Comparison of ENCODE assay signal across 20 cellular contexts in genomic region chr5:9047932-9048331, GRCh38.
"Had no signal": no experiment of that assay in that cellular context is flagged by ENCODE, and none has a peak within 500 bp of the region (broad histone marks: within the 10 kb centered on the region; RNA-seq: fewer than 3 reads in every experiment).

No MANE protein-coding gene starts in this region.

- H3K27me3 ChIP-seq: upper lobe of left lung had no signal

- H3K27me3 Mint-ChIP-seq: dendritic cell treated with granulocyte-macrophage colony-stimulating factor and Interleukin-4, amounts not matched to agents 40 ng/mL and 50 ng/mL, for 4 days had no signal

- H3K27ac ChIP-seq: prostate gland, VCaP had no signal

- H3K27ac Mint-ChIP-seq: activated T-cell treated with anti-CD3 and anti-CD28 coated beads, Interleukin-2, amount 50 U/mL, for 72 hours; dendritic cell treated with granulocyte-macrophage colony-stimulating factor and Interleukin-4, amounts not matched to agents 40 ng/mL and 50 ng/mL, for 4 days had no signal

- H3K4me1 ChIP-seq: prostate gland had no signal

- H3K4me3 Mint-ChIP-seq: activated T-cell treated with anti-CD3 and anti-CD28 coated beads, Interleukin-2, amount 50 U/mL, for 72 hours; dendritic cell treated with granulocyte-macrophage colony-stimulating factor and Interleukin-4, amounts not matched to agents 40 ng/mL and 50 ng/mL, for 4 days had no signal

- H3K36me3 ChIP-seq: prostate gland, thoracic aorta, upper lobe of left lung had no signal

- DNase-seq: activated CD4-positive, alpha-beta T cell treated with anti-CD3 and anti-CD28 coated beads for 1 hour; activated CD4-positive, alpha-beta T cell treated with anti-CD3 and anti-CD28 coated beads, Interleukin-2, amount 50 U/mL, for 4 hours; activated effector memory CD4-positive, alpha-beta T cell treated with anti-CD3 and anti-CD28 coated beads, Interleukin-2, amount 50 U/mL, for 16 hours; activated naive CD4-positive, alpha-beta T cell treated with anti-CD3 and anti-CD28 coated beads, Interleukin-2, amount 50 U/mL, for 16 hours; activated T-cell treated with anti-CD3 and anti-CD28 coated beads, Interleukin-2, amount 50 U/mL, for 72 hours; effector CD8-positive, alpha-beta T cell; foreskin melanocyte; glutamatergic neuron; hippocampal formation; occipital lobe; right cardiac atrium; small intestine; stimulated activated CD4-positive, alpha-beta T cell treated with anti-CD3 and anti-CD28 coated beads, Interleukin-4, amount 100 ng/mL, for 1 hour; SW 1271; T-helper 2 cell; upper lobe of left lung had no signal

- ATAC-seq: activated T-cell treated with anti-CD3 and anti-CD28 coated beads, Interleukin-2, amount 50 U/mL, for 72 hours; right cardiac atrium had no signal

- H3K9me3 ChIP-seq: prostate gland, thoracic aorta, upper lobe of left lung had no signal

- H3K9me3 Mint-ChIP-seq: activated T-cell treated with anti-CD3 and anti-CD28 coated beads, Interleukin-2, amount 50 U/mL, for 72 hours; dendritic cell treated with granulocyte-macrophage colony-stimulating factor and Interleukin-4, amounts not matched to agents 40 ng/mL and 50 ng/mL, for 4 days had no signal

- H3K4me3 ChIP-seq: prostate gland, thoracic aorta, upper lobe of left lung had no signal
